Comparison of ENCODE assay signal across 25 cellular contexts in genomic region chr3:119184083-119184482, GRCh38. TPM values are rescaled to one million over a fixed set of nuclear protein-coding genes. Genes with fewer than 3 reads are reported as not detected.
"Had no signal": no experiment of that assay in that cellular context is flagged by ENCODE, and none has a peak within 500 bp of the region (broad histone marks: within the 10 kb centered on the region; RNA-seq: fewer than 3 reads in every experiment).

No MANE protein-coding gene starts in this region.

- H3K36me3 ChIP-seq: breast epithelium, colonic mucosa, esophagus muscularis mucosa, gastrocnemius medialis, left ventricle myocardium inferior, ovary, prostate gland, stomach, suprapubic skin, tibial nerve, uterus had no signal

- DNase-seq: activated CD4-positive, alpha-beta T cell treated with anti-CD3 and anti-CD28 coated beads for 48 hours; activated T-cell treated with anti-CD3 and anti-CD28 coated beads, Interleukin-2, amount 50 U/mL, for 1 hour; colonic mucosa; dorsolateral prefrontal cortex; effector memory CD8-positive, alpha-beta T cell; gastrocnemius medialis; hypothalamus; left ventricle myocardium inferior; naive thymus-derived CD8-positive, alpha-beta T cell; ovary; stimulated activated CD4-positive, alpha-beta T cell treated with anti-CD3 and anti-CD28 coated beads, Interleukin-12 subunit alpha, Interleukin-12 subunit beta, amount 100 ng/mL, for 4 hours; stimulated activated CD4-positive, alpha-beta T cell treated with anti-CD3 and anti-CD28 coated beads, Interleukin-4, amount 100 ng/mL, for 4 hours; stomach; T-helper 2 cell; uterus had no signal

- H3K9me3 ChIP-seq: breast epithelium, colonic mucosa, esophagus muscularis mucosa, gastrocnemius medialis, left ventricle myocardium inferior, ovary, prostate gland, stomach, suprapubic skin, tibial nerve, uterus had no signal

- H3K9me3 Mint-ChIP-seq: activated naive CD4-positive, alpha-beta T cell treated with anti-CD3 and anti-CD28 coated beads, Interleukin-2, amount 50 U/mL, for 72 hours; central memory CD8-positive, alpha-beta T cell; effector memory CD8-positive, alpha-beta T cell; mesothelial cell of epicardium; naive thymus-derived CD8-positive, alpha-beta T cell had no signal

- H3K27ac ChIP-seq: breast epithelium, colonic mucosa, dorsolateral prefrontal cortex, esophagus muscularis mucosa, gastrocnemius medialis, left ventricle myocardium inferior, ovary, prostate gland, suprapubic skin, tibial nerve, uterus had no signal

- H3K4me1 Mint-ChIP-seq: central memory CD8-positive, alpha-beta T cell; naive thymus-derived CD8-positive, alpha-beta T cell had no signal

- H3K36me3 Mint-ChIP-seq: activated naive CD4-positive, alpha-beta T cell treated with anti-CD3 and anti-CD28 coated beads, Interleukin-2, amount 50 U/mL, for 72 hours; mesothelial cell of epicardium; naive thymus-derived CD8-positive, alpha-beta T cell had no signal

- H3K27me3 ChIP-seq: breast epithelium, colonic mucosa, dorsolateral prefrontal cortex, esophagus muscularis mucosa, gastrocnemius medialis, ovary, stomach, suprapubic skin, tibial nerve, uterus had no signal

- ATAC-seq: effector memory CD8-positive, alpha-beta T cell; gastrocnemius medialis; naive thymus-derived CD8-positive, alpha-beta T cell had no signal

- H3K4me3 Mint-ChIP-seq: central memory CD8-positive, alpha-beta T cell; effector memory CD8-positive, alpha-beta T cell; mesothelial cell of epicardium; naive thymus-derived CD8-positive, alpha-beta T cell had no signal

- FAIRE-seq: endothelial cell of umbilical vein had no signal

- H3K27ac Mint-ChIP-seq: effector memory CD8-positive, alpha-beta T cell; mesothelial cell of epicardium; naive thymus-derived CD8-positive, alpha-beta T cell had no signal

- H3K4me3 ChIP-seq: breast epithelium, colonic mucosa, dorsolateral prefrontal cortex, esophagus muscularis mucosa, gastrocnemius medialis, left ventricle myocardium inferior, ovary, prostate gland, stomach, suprapubic skin, tibial nerve, uterus had no signal

- H3K4me1 ChIP-seq: breast epithelium, colonic mucosa, esophagus muscularis mucosa, gastrocnemius medialis, prostate gland, stomach, suprapubic skin, tibial nerve, uterus had no signal

RNA-seq across cellular contexts. Expression of gene UPK1B, which starts 10.7 kb away (rescaled TPM):
- total RNA-seq: colonic mucosa; endothelial cell of umbilical vein; esophagus muscularis mucosa; gastrocnemius medialis; left ventricle myocardium inferior; lung microvascular endothelial cell; naive thymus-derived CD8-positive, alpha-beta T cell; prostate gland; tibial nerve had no signal
- polyA plus RNA-seq: endothelial cell of umbilical vein; naive thymus-derived CD8-positive, alpha-beta T cell had no signal

RNA-seq across cellular contexts. Expression of gene TEX55, which starts 38.1 kb away (rescaled TPM):
- total RNA-seq: activated naive CD4-positive, alpha-beta T cell treated with anti-CD3 and anti-CD28 coated beads, Interleukin-2, amount 50 U/mL, for 72 hours; breast epithelium; colonic mucosa; dorsolateral prefrontal cortex; endothelial cell of umbilical vein; esophagus muscularis mucosa; gastrocnemius medialis; left ventricle myocardium inferior; lung microvascular endothelial cell; mesothelial cell of epicardium; naive thymus-derived CD8-positive, alpha-beta T cell; ovary; stomach; suprapubic skin; tibial nerve; uterus had no signal
- polyA plus RNA-seq: endothelial cell of umbilical vein; naive thymus-derived CD8-positive, alpha-beta T cell; ovary; stomach had no signal
